Comparison of ENCODE assay signal across 26 cellular contexts in the genomic region with DNA sequence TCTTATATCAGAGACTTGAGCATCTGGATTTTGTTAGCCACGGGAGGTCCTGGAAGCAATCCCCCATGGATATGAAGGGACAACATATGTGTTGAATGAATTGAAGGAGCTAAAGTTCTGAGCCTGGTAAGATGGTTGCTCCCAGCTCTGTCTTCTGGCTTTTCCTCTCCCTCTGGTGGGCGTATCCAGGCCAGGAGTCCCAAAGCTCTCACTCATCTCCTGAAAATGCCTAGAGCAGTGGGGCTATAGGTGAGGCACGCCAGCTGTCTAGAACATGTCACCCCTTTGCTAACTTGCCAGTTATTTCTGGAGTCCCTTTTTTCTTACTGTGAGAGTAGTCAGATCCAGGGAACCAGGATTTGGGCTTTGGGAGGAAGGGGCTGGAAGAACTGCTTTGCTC.
"Had no signal": no experiment of that assay in that cellular context is flagged by ENCODE, and none has a peak within 500 bp of the region (broad histone marks: within the 10 kb centered on the region; RNA-seq: fewer than 3 reads in every experiment).

No MANE protein-coding gene starts in this region.

- H3K9me3 Mint-ChIP-seq: activated naive CD8-positive, alpha-beta T cell treated with anti-CD3 and anti-CD28 coated beads for 36 hours; central memory CD8-positive, alpha-beta T cell; T-cell had no signal

- H3K4me3 Mint-ChIP-seq: activated naive CD8-positive, alpha-beta T cell treated with anti-CD3 and anti-CD28 coated beads for 36 hours; central memory CD8-positive, alpha-beta T cell; naive thymus-derived CD4-positive, alpha-beta T cell; T-cell had no signal

- H3K27ac Mint-ChIP-seq: activated naive CD8-positive, alpha-beta T cell treated with anti-CD3 and anti-CD28 coated beads for 36 hours; naive thymus-derived CD4-positive, alpha-beta T cell; T-cell had no signal

- ATAC-seq: lower lobe of right lung; naive thymus-derived CD4-positive, alpha-beta T cell; T-cell had no signal

- H3K27me3 ChIP-seq: breast epithelium, heart left ventricle, right atrium auricular region, testis, uterus had no signal

- H3K36me3 Mint-ChIP-seq: activated naive CD8-positive, alpha-beta T cell treated with anti-CD3 and anti-CD28 coated beads for 36 hours; naive thymus-derived CD4-positive, alpha-beta T cell; T-cell had no signal

- FAIRE-seq: colon, TTC549 had no signal

- H3K4me1 ChIP-seq: breast epithelium, lower lobe of right lung, prostate gland, right atrium auricular region, testis had no signal

- H3K4me3 ChIP-seq: dorsolateral prefrontal cortex, esophagus squamous epithelium, lower lobe of right lung, prostate gland, right atrium auricular region, skin epidermis, testis, uterus had no signal

- H3K36me3 ChIP-seq: breast epithelium, esophagus squamous epithelium, heart left ventricle, lower lobe of right lung, prostate gland, right atrium auricular region, uterus had no signal

- H3K27ac ChIP-seq: dorsolateral prefrontal cortex, heart left ventricle, lower lobe of right lung, right atrium auricular region, skin epidermis, testis had no signal

- H3K9me3 ChIP-seq: breast epithelium, esophagus squamous epithelium, heart left ventricle, lower lobe of right lung, prostate gland, right atrium auricular region, testis, uterus had no signal

- DNase-seq: activated CD4-positive, alpha-beta T cell treated with anti-CD3 and anti-CD28 coated beads, Interleukin-2, amount 50 U/mL, for 4 hours; activated CD8-positive, alpha-beta memory T cell treated with anti-CD3 and anti-CD28 coated beads for 24 hours; activated CD8-positive, alpha-beta memory T cell treated with anti-CD3 and anti-CD28 coated beads, Interleukin-2, amount 50 U/mL, for 48 hours; activated naive CD4-positive, alpha-beta T cell treated with Interleukin-2 at 50 U/mL for 16 hours; activated naive CD8-positive, alpha-beta T cell treated with anti-CD3 and anti-CD28 coated beads for 36 hours; activated T-cell treated with anti-CD3 and anti-CD28 coated beads, Interleukin-2, amount 50 U/mL, for 48 hours; dorsolateral prefrontal cortex; esophagus squamous epithelium; heart left ventricle; left colon; lower lobe of right lung; mesendoderm; naive thymus-derived CD4-positive, alpha-beta T cell; stimulated activated CD4-positive, alpha-beta T cell treated with anti-CD3 and anti-CD28 coated beads, Interleukin-4, amount 100 ng/mL, for 1 hour; stimulated activated naive CD4-positive, alpha-beta T cell; T-cell; testis; trophoblast cell; uterus had no signal

- H3K4me1 Mint-ChIP-seq: activated naive CD8-positive, alpha-beta T cell treated with anti-CD3 and anti-CD28 coated beads for 36 hours; central memory CD8-positive, alpha-beta T cell; naive thymus-derived CD4-positive, alpha-beta T cell; T-cell had no signal
